ENCODE assay signal across 13 cellular contexts in genomic region chrX:19761554-19762295, GRCh38.
A peak's percentile ranks its signal among the peaks of the same experiment; 100 is the strongest.
DNase-seq lines count a peak whose midpoint lies in the region; ATAC-seq and TF ChIP-seq lines count a peak whose summit lies in the region.
"Had no signal": no experiment of that assay in that cellular context is flagged by ENCODE, and none has a peak within 500 bp of the region (broad histone marks: within the 10 kb centered on the region; RNA-seq: fewer than 3 reads in every experiment).

No MANE protein-coding gene starts in this region.

- H3K9ac ChIP-seq in BLaER1 treated with 17β-estradiol and CSF1 and Interleukin-3, amounts not matched to agents 10 nM and 100 nM = no peak overlapping the region

- intact Hi-C loops in esophagus squamous epithelium (cut with DNase I) = no loop called here

- no peak overlapping the region for H3K4me3 ChIP-seq in BLaER1 treated with 17β-estradiol and CSF1 and Interleukin-3, amounts not matched to agents 10 nM and 100 nM
- no peak overlapping the region for H3K4me3 ChIP-seq in esophagus squamous epithelium
- H3K4me3 ChIP-seq: psoas muscle had no signal

- no peak for TF ChIP-seq CTCF in progenitor cell of endocrine pancreas (IDR thresholded peaks at IDR 0.05; ENCODE audit: unreplicated experiment)
- TF ChIP-seq CTCF in esophagus squamous epithelium (IDR thresholded peaks at IDR 0.05) = no peak

- peaks cover 18% of the 10 kb centered on the region for H3K36me3 Mint-ChIP-seq in activated CD4-positive, alpha-beta memory T cell treated with anti-CD3 and anti-CD28 coated beads, Interleukin-2, amount 10 ng/mL, durations not matched to agents 7 days and 5 days (ENCODE audit: low read depth)
- no peaks in the 10 kb centered on the region for H3K36me3 Mint-ChIP-seq in progenitor cell of endocrine pancreas (ENCODE audit: insufficient read depth)

- H3K4me1 ChIP-seq in BLaER1 treated with 17β-estradiol and CSF1 and Interleukin-3, amounts not matched to agents 10 nM and 100 nM = peaks cover 27 to 52% (median 43%) of the 10 kb centered on the region in 10 experiments
- no peaks in the 10 kb centered on the region for H3K4me1 ChIP-seq in esophagus squamous epithelium
- H3K4me1 ChIP-seq: psoas muscle had no signal

- H4K20me1 ChIP-seq in BLaER1 treated with 17β-estradiol and CSF1 and Interleukin-3, amounts not matched to agents 10 nM and 100 nM = peaks cover 0 to 9% (median 0%) of the 10 kb centered on the region in 11 experiments; a peak in 4 of 22 replicates

- no peak for DNase-seq in activated CD4-positive, alpha-beta memory T cell treated with anti-CD3 and anti-CD28 coated beads, Interleukin-2, amount 10 ng/mL, durations not matched to agents 7 days and 5 days
- DNase-seq in progenitor cell of endocrine pancreas (ENCODE audit: low spot score, unreplicated experiment) = no peak
- DNase-seq in NCI-H146 (lab: John Stamatoyannopoulos, UW) = no peak
- DNase-seq in NCI-H2227 treated with DMSO at 0.1 percent for 48 hours (lab: John Stamatoyannopoulos, UW) = no peak
- DNase-seq in esophagus squamous epithelium (lab: John Stamatoyannopoulos, UW) = no peak
- DNase-seq: AML-193, NCI-H1048, NCI-H510A treated with DMSO at 0.1 percent for 48 hours, psoas muscle had no signal

- ATAC-seq in GM18861 (IDR thresholded peaks at IDR 0.05; ENCODE audit: unreplicated experiment) = peak; percentile 65
- ATAC-seq in HG03460 (IDR thresholded peaks at IDR 0.05; ENCODE audit: unreplicated experiment) = peak; percentile 70
- ATAC-seq: psoas muscle, Right ventricle myocardium inferior had no signal

- H3K27me3 Mint-ChIP-seq in activated CD4-positive, alpha-beta memory T cell treated with anti-CD3 and anti-CD28 coated beads, Interleukin-2, amount 10 ng/mL, durations not matched to agents 7 days and 5 days = no peaks in the 10 kb centered on the region
- no peaks in the 10 kb centered on the region for H3K27me3 Mint-ChIP-seq in progenitor cell of endocrine pancreas

- H3K4me1 Mint-ChIP-seq in activated CD4-positive, alpha-beta memory T cell treated with anti-CD3 and anti-CD28 coated beads, Interleukin-2, amount 10 ng/mL, durations not matched to agents 7 days and 5 days = peaks cover 64% of the 10 kb centered on the region
- peaks cover 12% of the 10 kb centered on the region for H3K4me1 Mint-ChIP-seq in progenitor cell of endocrine pancreas (ENCODE audit: low read depth)

- no peaks in the 10 kb centered on the region for H3K27me3 ChIP-seq in BLaER1 treated with 17β-estradiol and CSF1 and Interleukin-3, amounts not matched to agents 10 nM and 100 nM
- H3K27me3 ChIP-seq in esophagus squamous epithelium = no peaks in the 10 kb centered on the region

- POLR2A ChIA-PET in activated CD4-positive, alpha-beta memory T cell treated with anti-CD3 and anti-CD28 coated beads, Interleukin-2, amount 10 ng/mL, durations not matched to agents 7 days and 5 days (lab: Charles Lee) = interaction anchor here (0.9 kb wide), 1 partner anchor 12 kb away, joined by 3 read pairs; no protein-coding TSS in a partner anchor

- H3K9me3 ChIP-seq in BLaER1 treated with 17β-estradiol and CSF1 and Interleukin-3, amounts not matched to agents 10 nM and 100 nM (replicated peaks in 1 of 11) = peaks cover 0 to 4% (median 1%) of the 10 kb centered on the region in 11 experiments; a peak in 8 of 22 replicates
- no peaks in the 10 kb centered on the region for H3K9me3 ChIP-seq in esophagus squamous epithelium
- H3K9me3 ChIP-seq: psoas muscle had no signal

- no peak for TF ChIP-seq POLR2A in esophagus squamous epithelium (IDR thresholded peaks at IDR 0.05)

- H3K27ac Mint-ChIP-seq in activated CD4-positive, alpha-beta memory T cell treated with anti-CD3 and anti-CD28 coated beads, Interleukin-2, amount 10 ng/mL, durations not matched to agents 7 days and 5 days = peak overlapping the region; percentile 10
- H3K27ac Mint-ChIP-seq in progenitor cell of endocrine pancreas = no peak overlapping the region

- CTCF ChIA-PET in activated CD4-positive, alpha-beta memory T cell treated with anti-CD3 and anti-CD28 coated beads, Interleukin-2, amount 10 ng/mL, durations not matched to agents 7 days and 5 days (lab: Charles Lee) = no interaction called here

- H3K4me2 ChIP-seq in BLaER1 treated with 17β-estradiol and CSF1 and Interleukin-3, amounts not matched to agents 10 nM and 100 nM = peak overlapping the region; percentile 6 to 59 (median 33); a peak in 16 of 22 replicates

- H3K36me3 ChIP-seq in BLaER1 treated with 17β-estradiol and CSF1 and Interleukin-3, amounts not matched to agents 10 nM and 100 nM = no peaks in the 10 kb centered on the region; a peak in 1 of 22 replicates
- no peaks in the 10 kb centered on the region for H3K36me3 ChIP-seq in esophagus squamous epithelium

- H3K27ac ChIP-seq in BLaER1 treated with 17β-estradiol and CSF1 and Interleukin-3, amounts not matched to agents 10 nM and 100 nM = peak overlapping the region in 4 of 11 experiments; percentile 1 to 25 (median 14); a peak in 2 of 22 replicates
- no peak overlapping the region for H3K27ac ChIP-seq in esophagus squamous epithelium
- H3K27ac ChIP-seq: psoas muscle had no signal

- H3K9me3 Mint-ChIP-seq in activated CD4-positive, alpha-beta memory T cell treated with anti-CD3 and anti-CD28 coated beads, Interleukin-2, amount 10 ng/mL, durations not matched to agents 7 days and 5 days = no peaks in the 10 kb centered on the region
- peaks cover 17% of the 10 kb centered on the region for H3K9me3 Mint-ChIP-seq in progenitor cell of endocrine pancreas (ENCODE audit: low read depth)

- 73 to 75% methylated on average over 9 of the region's 9 CpGs for WGBS in esophagus squamous epithelium, 2 donors

- no peak overlapping the region for H3K4me3 Mint-ChIP-seq in activated CD4-positive, alpha-beta memory T cell treated with anti-CD3 and anti-CD28 coated beads, Interleukin-2, amount 10 ng/mL, durations not matched to agents 7 days and 5 days
- H3K4me3 Mint-ChIP-seq in progenitor cell of endocrine pancreas (ENCODE audit: low read depth) = no peak overlapping the region
